1 cellular context compared by ENCODE assay signal in genomic region chr2:134205087-134205486, GRCh38.
TF ChIP-seq lines count a peak whose summit lies in the region.

No MANE protein-coding gene starts in this region.

TF ChIP-seq in GM23338, 12 proteins besides CTCF, POLR2A, EP300 and RAD21 (continued from another document):
- TF ChIP-seq, protein P1, sequence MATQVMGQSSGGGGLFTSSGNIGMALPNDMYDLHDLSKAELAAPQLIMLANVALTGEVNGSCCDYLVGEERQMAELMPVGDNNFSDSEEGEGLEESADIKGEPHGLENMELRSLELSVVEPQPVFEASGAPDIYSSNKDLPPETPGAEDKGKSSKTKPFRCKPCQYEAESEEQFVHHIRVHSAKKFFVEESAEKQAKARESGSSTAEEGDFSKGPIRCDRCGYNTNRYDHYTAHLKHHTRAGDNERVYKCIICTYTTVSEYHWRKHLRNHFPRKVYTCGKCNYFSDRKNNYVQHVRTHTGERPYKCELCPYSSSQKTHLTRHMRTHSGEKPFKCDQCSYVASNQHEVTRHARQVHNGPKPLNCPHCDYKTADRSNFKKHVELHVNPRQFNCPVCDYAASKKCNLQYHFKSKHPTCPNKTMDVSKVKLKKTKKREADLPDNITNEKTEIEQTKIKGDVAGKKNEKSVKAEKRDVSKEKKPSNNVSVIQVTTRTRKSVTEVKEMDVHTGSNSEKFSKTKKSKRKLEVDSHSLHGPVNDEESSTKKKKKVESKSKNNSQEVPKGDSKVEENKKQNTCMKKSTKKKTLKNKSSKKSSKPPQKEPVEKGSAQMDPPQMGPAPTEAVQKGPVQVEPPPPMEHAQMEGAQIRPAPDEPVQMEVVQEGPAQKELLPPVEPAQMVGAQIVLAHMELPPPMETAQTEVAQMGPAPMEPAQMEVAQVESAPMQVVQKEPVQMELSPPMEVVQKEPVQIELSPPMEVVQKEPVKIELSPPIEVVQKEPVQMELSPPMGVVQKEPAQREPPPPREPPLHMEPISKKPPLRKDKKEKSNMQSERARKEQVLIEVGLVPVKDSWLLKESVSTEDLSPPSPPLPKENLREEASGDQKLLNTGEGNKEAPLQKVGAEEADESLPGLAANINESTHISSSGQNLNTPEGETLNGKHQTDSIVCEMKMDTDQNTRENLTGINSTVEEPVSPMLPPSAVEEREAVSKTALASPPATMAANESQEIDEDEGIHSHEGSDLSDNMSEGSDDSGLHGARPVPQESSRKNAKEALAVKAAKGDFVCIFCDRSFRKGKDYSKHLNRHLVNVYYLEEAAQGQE (IDR thresholded peaks at IDR 0.05; ENCODE audit: unreplicated experiment): no peak
- TF ChIP-seq JUNB (IDR thresholded peaks at IDR 0.05; ENCODE audit: unreplicated experiment) (no peak), EZH2phosphoT487 (IDR thresholded peaks at IDR 0.05; ENCODE audit: unreplicated experiment) (no peak), NANOG (IDR thresholded peaks at IDR 0.05; ENCODE audit: borderline replicate concordance) (no peak), EZH2 (IDR thresholded peaks at IDR 0.05; ENCODE audit: low read depth, unreplicated experiment) (no peak)
- TF ChIP-seq, protein P2, sequence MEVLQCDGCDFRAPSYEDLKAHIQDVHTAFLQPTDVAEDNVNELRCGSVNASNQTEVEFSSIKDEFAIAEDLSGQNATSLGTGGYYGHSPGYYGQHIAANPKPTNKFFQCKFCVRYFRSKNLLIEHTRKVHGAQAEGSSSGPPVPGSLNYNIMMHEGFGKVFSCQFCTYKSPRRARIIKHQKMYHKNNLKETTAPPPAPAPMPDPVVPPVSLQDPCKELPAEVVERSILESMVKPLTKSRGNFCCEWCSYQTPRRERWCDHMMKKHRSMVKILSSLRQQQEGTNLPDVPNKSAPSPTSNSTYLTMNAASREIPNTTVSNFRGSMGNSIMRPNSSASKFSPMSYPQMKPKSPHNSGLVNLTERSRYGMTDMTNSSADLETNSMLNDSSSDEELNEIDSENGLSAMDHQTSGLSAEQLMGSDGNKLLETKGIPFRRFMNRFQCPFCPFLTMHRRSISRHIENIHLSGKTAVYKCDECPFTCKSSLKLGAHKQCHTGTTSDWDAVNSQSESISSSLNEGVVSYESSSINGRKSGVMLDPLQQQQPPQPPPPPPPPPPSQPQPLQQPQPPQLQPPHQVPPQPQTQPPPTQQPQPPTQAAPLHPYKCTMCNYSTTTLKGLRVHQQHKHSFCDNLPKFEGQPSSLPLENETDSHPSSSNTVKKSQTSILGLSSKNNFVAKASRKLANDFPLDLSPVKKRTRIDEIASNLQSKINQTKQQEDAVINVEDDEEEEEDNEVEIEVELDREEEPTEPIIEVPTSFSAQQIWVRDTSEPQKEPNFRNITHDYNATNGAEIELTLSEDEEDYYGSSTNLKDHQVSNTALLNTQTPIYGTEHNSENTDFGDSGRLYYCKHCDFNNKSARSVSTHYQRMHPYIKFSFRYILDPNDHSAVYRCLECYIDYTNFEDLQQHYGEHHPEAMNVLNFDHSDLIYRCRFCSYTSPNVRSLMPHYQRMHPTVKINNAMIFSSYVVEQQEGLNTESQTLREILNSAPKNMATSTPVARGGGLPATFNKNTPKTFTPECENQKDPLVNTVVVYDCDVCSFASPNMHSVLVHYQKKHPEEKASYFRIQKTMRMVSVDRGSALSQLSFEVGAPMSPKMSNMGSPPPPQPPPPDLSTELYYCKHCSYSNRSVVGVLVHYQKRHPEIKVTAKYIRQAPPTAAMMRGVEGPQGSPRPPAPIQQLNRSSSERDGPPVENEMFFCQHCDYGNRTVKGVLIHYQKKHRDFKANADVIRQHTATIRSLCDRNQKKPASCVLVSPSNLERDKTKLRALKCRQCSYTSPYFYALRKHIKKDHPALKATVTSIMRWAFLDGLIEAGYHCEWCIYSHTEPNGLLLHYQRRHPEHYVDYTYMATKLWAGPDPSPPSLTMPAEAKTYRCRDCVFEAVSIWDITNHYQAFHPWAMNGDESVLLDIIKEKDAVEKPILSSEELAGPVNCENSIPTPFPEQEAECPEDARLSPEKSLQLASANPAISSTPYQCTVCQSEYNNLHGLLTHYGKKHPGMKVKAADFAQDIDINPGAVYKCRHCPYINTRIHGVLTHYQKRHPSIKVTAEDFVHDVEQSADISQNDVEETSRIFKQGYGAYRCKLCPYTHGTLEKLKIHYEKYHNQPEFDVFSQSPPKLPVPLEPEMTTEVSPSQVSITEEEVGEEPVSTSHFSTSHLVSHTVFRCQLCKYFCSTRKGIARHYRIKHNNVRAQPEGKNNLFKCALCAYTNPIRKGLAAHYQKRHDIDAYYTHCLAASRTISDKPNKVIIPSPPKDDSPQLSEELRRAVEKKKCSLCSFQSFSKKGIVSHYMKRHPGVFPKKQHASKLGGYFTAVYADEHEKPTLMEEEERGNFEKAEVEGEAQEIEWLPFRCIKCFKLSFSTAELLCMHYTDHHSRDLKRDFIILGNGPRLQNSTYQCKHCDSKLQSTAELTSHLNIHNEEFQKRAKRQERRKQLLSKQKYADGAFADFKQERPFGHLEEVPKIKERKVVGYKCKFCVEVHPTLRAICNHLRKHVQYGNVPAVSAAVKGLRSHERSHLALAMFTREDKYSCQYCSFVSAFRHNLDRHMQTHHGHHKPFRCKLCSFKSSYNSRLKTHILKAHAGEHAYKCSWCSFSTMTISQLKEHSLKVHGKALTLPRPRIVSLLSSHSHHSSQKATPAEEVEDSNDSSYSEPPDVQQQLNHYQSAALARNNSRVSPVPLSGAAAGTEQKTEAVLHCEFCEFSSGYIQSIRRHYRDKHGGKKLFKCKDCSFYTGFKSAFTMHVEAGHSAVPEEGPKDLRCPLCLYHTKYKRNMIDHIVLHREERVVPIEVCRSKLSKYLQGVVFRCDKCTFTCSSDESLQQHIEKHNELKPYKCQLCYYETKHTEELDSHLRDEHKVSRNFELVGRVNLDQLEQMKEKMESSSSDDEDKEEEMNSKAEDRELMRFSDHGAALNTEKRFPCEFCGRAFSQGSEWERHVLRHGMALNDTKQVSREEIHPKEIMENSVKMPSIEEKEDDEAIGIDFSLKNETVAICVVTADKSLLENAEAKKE (CRISPR knock-in tag; IDR thresholded peaks at IDR 0.05): no peak
